ENCODE assay signal across 15 cellular contexts in genomic region chr4:89119836-89120235, GRCh38.
"Had no signal": no experiment of that assay in that cellular context is flagged by ENCODE, and none has a peak within 500 bp of the region (broad histone marks: within the 10 kb centered on the region; RNA-seq: fewer than 3 reads in every experiment).

No MANE protein-coding gene starts in this region.

- H3K4me3 ChIP-seq: ascending aorta, cardiac muscle cell had no signal

- H3K9me3 Mint-ChIP-seq: immature natural killer cell had no signal

- H3K36me3 Mint-ChIP-seq: immature natural killer cell; stimulated activated effector memory CD8-positive, alpha-beta T cell treated with anti-CD3 and anti-CD28 coated beads, Interleukin-12 subunit alpha, Interleukin-12 subunit beta, amount 100 ng/mL, for 72 hours had no signal

- H3K4me3 Mint-ChIP-seq: activated naive CD8-positive, alpha-beta T cell treated with anti-CD3 and anti-CD28 coated beads, Interleukin-2, amount 50 U/mL, for 24 hours; immature natural killer cell; neural crest cell; stimulated activated effector memory CD8-positive, alpha-beta T cell treated with anti-CD3 and anti-CD28 coated beads, Interleukin-12 subunit alpha, Interleukin-12 subunit beta, amount 100 ng/mL, for 72 hours had no signal

- H3K27ac Mint-ChIP-seq: activated naive CD8-positive, alpha-beta T cell treated with anti-CD3 and anti-CD28 coated beads, Interleukin-2, amount 50 U/mL, for 24 hours; immature natural killer cell; stimulated activated effector memory CD8-positive, alpha-beta T cell treated with anti-CD3 and anti-CD28 coated beads, Interleukin-12 subunit alpha, Interleukin-12 subunit beta, amount 100 ng/mL, for 72 hours had no signal

- ATAC-seq: activated naive CD8-positive, alpha-beta T cell treated with anti-CD3 and anti-CD28 coated beads, Interleukin-2, amount 50 U/mL, for 24 hours; left lobe of liver; stimulated activated effector memory CD8-positive, alpha-beta T cell treated with anti-CD3 and anti-CD28 coated beads, Interleukin-12 subunit alpha, Interleukin-12 subunit beta, amount 100 ng/mL, for 72 hours had no signal

- H3K36me3 ChIP-seq: ascending aorta, cardiac muscle cell had no signal

- H3K4me1 ChIP-seq: ascending aorta had no signal

- DNase-seq: activated CD4-positive, alpha-beta T cell treated with anti-CD3 and anti-CD28 coated beads for 1 hour; activated CD4-positive, alpha-beta T cell treated with anti-CD3 and anti-CD28 coated beads, Interleukin-2, amount 50 U/mL, for 4 hours; activated naive CD4-positive, alpha-beta T cell treated with Interleukin-2 at 50 U/mL for 16 hours; activated naive CD8-positive, alpha-beta T cell treated with anti-CD3 and anti-CD28 coated beads, Interleukin-2, amount 50 U/mL, for 24 hours; activated T-cell treated with anti-CD3 and anti-CD28 coated beads for 4 hours; foreskin melanocyte; head of caudate nucleus; immature natural killer cell; stimulated activated CD4-positive, alpha-beta T cell treated with anti-CD3 and anti-CD28 coated beads, Interleukin-12 subunit alpha, Interleukin-12 subunit beta, amount 100 ng/mL, for 4 hours had no signal

- H3K27ac ChIP-seq: ascending aorta, cardiac muscle cell, VCaP had no signal

- H3K4me1 Mint-ChIP-seq: activated naive CD8-positive, alpha-beta T cell treated with anti-CD3 and anti-CD28 coated beads, Interleukin-2, amount 50 U/mL, for 24 hours; immature natural killer cell; stimulated activated effector memory CD8-positive, alpha-beta T cell treated with anti-CD3 and anti-CD28 coated beads, Interleukin-12 subunit alpha, Interleukin-12 subunit beta, amount 100 ng/mL, for 72 hours had no signal

- H3K9me3 ChIP-seq: ascending aorta had no signal

- H3K27me3 ChIP-seq: ascending aorta, cardiac muscle cell had no signal
